ENCODE assay signal across 8 cellular contexts in the genomic region with DNA sequence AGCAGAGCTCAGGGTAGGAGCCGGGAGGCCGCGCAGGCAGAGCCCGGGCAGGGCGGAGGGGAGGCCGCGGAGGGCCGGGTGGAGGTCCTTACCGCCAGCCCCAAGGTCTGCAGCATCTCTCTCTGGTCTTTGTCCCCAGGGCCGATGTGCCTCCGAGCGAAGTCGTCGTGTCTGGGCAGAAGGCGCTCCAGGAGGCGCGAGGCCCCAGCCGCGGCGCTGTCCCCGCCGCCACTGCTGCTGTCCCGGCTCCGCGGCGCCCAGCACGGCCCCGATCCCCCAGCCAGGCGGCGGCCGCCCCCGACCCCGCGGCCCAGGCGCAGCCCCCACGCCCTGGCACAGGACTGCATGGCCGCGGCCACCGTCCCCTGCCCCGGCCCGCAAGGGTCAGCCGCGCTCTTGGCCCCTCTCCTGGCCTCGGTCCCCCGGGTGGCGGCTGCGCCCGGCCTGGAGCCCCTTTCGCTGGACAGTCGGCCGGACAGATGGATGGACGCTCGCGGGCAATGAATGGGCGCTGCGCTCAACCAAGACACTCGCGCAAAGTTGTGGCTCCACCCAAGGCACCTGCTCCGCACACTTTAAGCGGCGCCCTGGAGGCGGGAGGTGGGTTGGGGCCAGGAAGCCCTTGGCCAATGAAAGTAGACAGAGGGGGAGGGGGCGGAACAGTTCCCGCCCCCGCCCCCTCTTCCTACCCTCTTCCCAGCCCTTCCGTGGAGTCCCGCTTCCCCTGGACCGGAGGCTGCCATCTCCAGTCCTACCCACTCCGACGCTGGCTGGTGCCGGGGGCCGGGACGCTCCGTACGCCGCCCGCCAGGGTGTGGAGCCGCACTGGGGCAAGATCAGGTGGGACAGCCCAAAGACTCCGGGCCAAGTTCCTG. TPM values are rescaled to one million over a fixed set of nuclear protein-coding genes. Genes with fewer than 3 reads are reported as not detected.
A peak's percentile ranks its signal among the peaks of the same experiment; 100 is the strongest.
DNase-seq lines count a peak whose midpoint lies in the region; ATAC-seq and TF ChIP-seq lines count a peak whose summit lies in the region.

A gene (minus strand): TSS at position 577 of the 875 bp plus-strand sequence. CDS start 230 bp downstream, at position 347.

- no TSS peak for BruUV-seq in PC-3 (replicated peaks; lab: Mats Ljungman, UMichigan)

- peaks cover 12 to 22% (median 16%) of the 10 kb centered on the region in 4 donors for H3K4me1 Mint-ChIP-seq in CD4-positive, alpha-beta memory T cell
- H3K4me1 Mint-ChIP-seq in activated naive CD8-positive, alpha-beta T cell treated with anti-CD3 and anti-CD28 coated beads, Interleukin-2, amount 50 U/mL, for 24 hours, result peaks cover 18% of the 10 kb centered on the region

- H3K4me3 ChIP-seq in CD4-positive, alpha-beta memory T cell (ENCODE audit: low read length in 2 of 2), result peak within 1 kb of the TSS; percentile 51 to 52
- peak within 1 kb of the TSS; percentile 88 for H3K4me3 ChIP-seq in PC-3 (ENCODE audit: low read length)

- no peaks in the 10 kb centered on the region for H3K36me3 Mint-ChIP-seq in CD4-positive, alpha-beta memory T cell
- no peaks in the 10 kb centered on the region for H3K36me3 Mint-ChIP-seq in activated naive CD8-positive, alpha-beta T cell treated with anti-CD3 and anti-CD28 coated beads, Interleukin-2, amount 50 U/mL, for 24 hours (ENCODE audit: low read depth)

- H3K9me3 ChIP-seq in CD4-positive, alpha-beta memory T cell (ENCODE audit: control insufficient read depth in 1 of 2, low read length in 2 of 2), result no peaks in the 10 kb centered on the region
- H3K9me3 ChIP-seq in PC-3 (ENCODE audit: low read length), result no peaks in the 10 kb centered on the region

- H3K9me3 Mint-ChIP-seq in CD4-positive, alpha-beta memory T cell, result no peaks in the 10 kb centered on the region
- no peaks in the 10 kb centered on the region for H3K9me3 Mint-ChIP-seq in activated naive CD8-positive, alpha-beta T cell treated with anti-CD3 and anti-CD28 coated beads, Interleukin-2, amount 50 U/mL, for 24 hours

- H3K4me1 ChIP-seq in CD4-positive, alpha-beta memory T cell (ENCODE audit: insufficient read depth, low read length), result peaks cover 12% of the 10 kb centered on the region
- H3K4me1 ChIP-seq in PC-3 (ENCODE audit: insufficient read depth, low read length), result 0 out of 2 replicates have a peak, but pooled peaks cover 6% of the 10 kb centered on the region

- DNase-seq in CD4-positive, alpha-beta memory T cell, result peak; percentile 24 to 48 (median 42)
- DNase-seq in GM19240 (ENCODE audit: insufficient read length, low spot score) (peak; percentile 77), PC-3 (peak; percentile 87), hippocampal formation (lab: John Stamatoyannopoulos, UW) (peak; percentile 36 to 55), retina (peak; percentile 95), UCSD-AML1 (lab: John Stamatoyannopoulos, UW; ENCODE audit: unreplicated experiment) (no peak)
- peak; percentile 32 for DNase-seq in activated naive CD8-positive, alpha-beta T cell treated with anti-CD3 and anti-CD28 coated beads, Interleukin-2, amount 50 U/mL, for 24 hours

- TF ChIP-seq CTCF in PC-3 (conservative IDR thresholded peaks at IDR 0.05; ENCODE audit: low read depth, low read length), result no peak

- intact Hi-C loops in CD4-positive, alpha-beta memory T cell (cut with micrococcal nuclease), result no loop called here
- intact Hi-C loops in PC-3 (cut with micrococcal nuclease), result loop anchor here (2.0 kb wide), 1 partner anchor 35 kb away; no protein-coding TSS in a partner anchor

- CTCF ChIA-PET in CD4-positive, alpha-beta memory T cell (lab: Charles Lee; ENCODE audit: partially characterized antibody), result interaction anchor here (1.2 kb wide), 1 partner anchor 22 kb away, joined by 4 read pairs; no protein-coding TSS in a partner anchor
- CTCF ChIA-PET in PC-3 (lab: Charles Lee), result no interaction called here

- H3K79me2 ChIP-seq in PC-3 (ENCODE audit: low read length), result peaks cover 5% of the 10 kb centered on the region; the same call in 1 of the 2 replicates

- peaks cover 34 to 44% of the 10 kb centered on the region in 2 donors for H3K27me3 Mint-ChIP-seq in CD4-positive, alpha-beta memory T cell
- H3K27me3 Mint-ChIP-seq in activated naive CD8-positive, alpha-beta T cell treated with anti-CD3 and anti-CD28 coated beads, Interleukin-2, amount 50 U/mL, for 24 hours, result peaks cover 70% of the 10 kb centered on the region

- peak within 1 kb of the TSS; percentile 96 for H2AFZ ChIP-seq in PC-3 (ENCODE audit: low read length)

- peak within 1 kb of the TSS; percentile 63 for H3K9ac ChIP-seq in PC-3 (ENCODE audit: low read length)

- H3K27ac Mint-ChIP-seq in CD4-positive, alpha-beta memory T cell, result peak within 1 kb of the TSS in 6 of 7 donors; percentile 6 to 92 (median 74)
- H3K27ac Mint-ChIP-seq in activated naive CD8-positive, alpha-beta T cell treated with anti-CD3 and anti-CD28 coated beads, Interleukin-2, amount 50 U/mL, for 24 hours, result no peak within 1 kb of the TSS

- no peaks in the 10 kb centered on the region for H4K20me1 ChIP-seq in PC-3 (ENCODE audit: low read length)

- H3F3A ChIP-seq in PC-3 (ENCODE audit: low read length, unreplicated experiment), result no peaks in the 10 kb centered on the region

- H3K27me3 ChIP-seq in CD4-positive, alpha-beta memory T cell (ENCODE audit: insufficient read depth, low read length), result peaks cover 30% of the 10 kb centered on the region
- no peaks in the 10 kb centered on the region for H3K27me3 ChIP-seq in PC-3 (ENCODE audit: low read length)

- no peak within 1 kb of the TSS for H3K27ac ChIP-seq in CD4-positive, alpha-beta memory T cell (ENCODE audit: low read depth, low read length)
- no peak within 1 kb of the TSS for H3K27ac ChIP-seq in PC-3 (ENCODE audit: low read length)

- ATAC-seq in HG03354 (IDR thresholded peaks at IDR 0.05; ENCODE audit: poor library complexity, severe bottlenecking, unreplicated experiment), result peak; percentile 90
- ATAC-seq in PC-3, result peak; percentile 96
- peak; percentile 64 for ATAC-seq in activated naive CD8-positive, alpha-beta T cell treated with anti-CD3 and anti-CD28 coated beads, Interleukin-2, amount 50 U/mL, for 24 hours

- H3K4me2 ChIP-seq in PC-3 (ENCODE audit: low read length), result peak within 1 kb of the TSS; percentile 99

- no peaks in the 10 kb centered on the region for H3K36me3 ChIP-seq in CD4-positive, alpha-beta memory T cell (ENCODE audit: insufficient read depth, low read length)
- no peaks in the 10 kb centered on the region for H3K36me3 ChIP-seq in PC-3 (ENCODE audit: low read depth, low read length)

- H3K4me3 Mint-ChIP-seq in CD4-positive, alpha-beta memory T cell, result peak within 1 kb of the TSS; percentile 84 to 93 (median 88)
- peak within 1 kb of the TSS; percentile 78 for H3K4me3 Mint-ChIP-seq in activated naive CD8-positive, alpha-beta T cell treated with anti-CD3 and anti-CD28 coated beads, Interleukin-2, amount 50 U/mL, for 24 hours

- POLR2A ChIA-PET in CD4-positive, alpha-beta memory T cell (lab: Charles Lee; ENCODE audit: partially characterized antibody), result interaction anchor here (1.0 to 1.4 kb wide), 2 partner anchors 111 to 112 kb away, joined by 6 read pairs; a partner anchor contains a TSS
- POLR2A ChIA-PET in PC-3 (lab: Charles Lee; ENCODE audit: unreplicated experiment), result interaction anchor here (0.6 kb wide), 1 partner anchor 16 kb away, joined by 8 read pairs; no protein-coding TSS in a partner anchor

- H3K9me2 ChIP-seq in PC-3 (replicated peaks; ENCODE audit: low read length), result no peaks in the 10 kb centered on the region

RNA-seq across cellular contexts. Expression of the gene that starts here (rescaled TPM):
- not detected for total RNA-seq in CD4-positive, alpha-beta memory T cell
- polyA plus RNA-seq in CD4-positive, alpha-beta memory T cell, result under 1 TPM in 1 of 2 donors, not detected in 1; 0.20 TPM
- 5.4 and 8.1 TPM in 2 replicates for total RNA-seq in PC-3 (2014; rRNA removed)

Comparison
In these comparisons a context has a peak if more than half of its experiments do, and no peak if none do; other contexts are left out.
1. Peak in DNase-seq and H3K4me3 ChIP-seq in CD4-positive, alpha-beta memory T cell; RNA of the gene not detected or under 1 TPM.